In the genomic region with DNA sequence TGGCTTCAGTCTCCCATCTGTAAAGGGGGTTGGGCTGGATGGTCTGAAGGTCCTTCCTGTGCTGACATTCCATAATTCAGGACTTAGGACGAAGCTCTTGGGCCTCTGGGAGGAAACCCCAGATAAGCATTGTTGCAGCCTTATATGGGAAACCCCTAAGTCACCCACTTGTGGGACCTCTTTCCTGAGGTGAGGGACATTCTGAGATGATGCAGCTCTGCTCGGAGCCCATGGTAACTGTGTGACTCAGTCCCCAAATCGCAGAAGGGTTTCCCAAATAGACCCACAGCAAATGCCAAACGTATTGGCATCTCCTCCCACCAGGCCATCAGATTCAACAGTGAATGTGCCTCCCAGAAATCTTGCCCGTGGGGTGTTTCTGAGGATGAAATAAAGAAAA, we compare ENCODE assay signal across 7 cellular contexts. TPM values are rescaled to one million over a fixed set of nuclear protein-coding genes. Genes with fewer than 3 reads are reported as not detected.
"Had no signal": no experiment of that assay in that cellular context is flagged by ENCODE, and none has a peak within 500 bp of the region (broad histone marks: within the 10 kb centered on the region; RNA-seq: fewer than 3 reads in every experiment).

No MANE protein-coding gene starts in this region.

RNA-seq across cellular contexts. Expression of a gene that starts 9.4 kb away (rescaled TPM):
- total RNA-seq: WTC11 had no signal

RNA-seq across cellular contexts. Expression of a gene that starts 47.2 kb away (rescaled TPM):
- total RNA-seq: activated B cell treated with CpG ODN at 0.5 μM for 24 hours, WTC11 had no signal

RNA-seq across cellular contexts. Expression of a gene that starts 52.9 kb away (rescaled TPM):
- total RNA-seq: activated B cell treated with CpG ODN at 0.5 μM for 24 hours; activated CD4-positive, alpha-beta memory T cell treated with anti-CD3 and anti-CD28 coated beads for 36 hours; activated CD4-positive, alpha-beta T cell treated with anti-CD3 and anti-CD28 coated beads for 36 hours; activated CD4-positive, alpha-beta T cell treated with anti-CD3 and anti-CD28 coated beads, Interleukin-2, amount 10 ng/mL, durations not matched to agents 24 days and 14 days; activated CD8-positive, alpha-beta memory T cell treated with anti-CD3 and anti-CD28 coated beads for 36 hours; T-helper 17 cell; WTC11 had no signal
